In genomic region chr19:39315933-39316332, GRCh38 we compare ENCODE assay signal across 24 cellular contexts. TPM values are rescaled to one million over a fixed set of nuclear protein-coding genes. Genes with fewer than 3 reads are reported as not detected.
DNase-seq lines count a peak whose midpoint lies in the region; ATAC-seq, FAIRE-seq and TF ChIP-seq lines count a peak whose summit lies in the region.
"Had no signal": no experiment of that assay in that cellular context is flagged by ENCODE, and none has a peak within 500 bp of the region (broad histone marks: within the 10 kb centered on the region; RNA-seq: fewer than 3 reads in every experiment).

No MANE protein-coding gene starts in this region.

- POLR2A ChIA-PET in A549 (lab: Yijun Ruan, JAX) (no interaction called here), K562 (lab: Yijun Ruan, JAX) (no interaction called here)
- POLR2A ChIA-PET in CD4-positive, alpha-beta T cell (lab: Charles Lee) = no interaction called here

- intact Hi-C loops in CD4-positive, alpha-beta T cell (cut with DNase I, micrococcal nuclease) = no loop called here
- intact Hi-C loops in K562 (cut with micrococcal nuclease) = no loop called here

- no peak overlapping the region for H3K4me2 ChIP-seq in A549
- no peak overlapping the region for H3K4me2 ChIP-seq in K562 (ENCODE audit: insufficient read depth, low read length)
- H3K4me2 ChIP-seq in osteoblast (ENCODE audit: insufficient read depth, low read length) = no peak overlapping the region
- H3K4me2 ChIP-seq: BLaER1 treated with 17β-estradiol and CSF1 and Interleukin-3, amounts not matched to agents 10 nM and 100 nM had no signal

- TF ChIP-seq EP300 in A549 (IDR thresholded peaks at IDR 0.05) = no peak
- no peak for TF ChIP-seq EP300 in K562 (IDR thresholded peaks at IDR 0.05; ENCODE audit: low read length)

- H3K36me3 ChIP-seq in K562 (ENCODE audit: control insufficient read depth, insufficient read depth, low read length) (peaks cover 62% of the 10 kb centered on the region; the same call in 2 of the 3 replicates), osteoblast (ENCODE audit: insufficient read depth, low read length) (no peaks in the 10 kb centered on the region)
- H3K36me3 ChIP-seq: BE2C had no signal

- no peak for TF ChIP-seq POLR2A in A549 (IDR thresholded peaks at IDR 0.05; ENCODE audit: low read length)
- no peak for TF ChIP-seq POLR2A in K562 (conservative IDR thresholded peaks at IDR 0.05)

- TF ChIP-seq RAD21 in A549 (conservative IDR thresholded peaks at IDR 0.05 in 1 of 2, IDR thresholded peaks at IDR 0.05 in 1 of 2) (no peak), K562 (CRISPR knock-in tag; conservative IDR thresholded peaks at IDR 0.05 in 1 of 2, IDR thresholded peaks at IDR 0.05 in 1 of 2) (no peak)

- peaks cover 53% of the 10 kb centered on the region for H3K36me3 Mint-ChIP-seq in CD4-positive, alpha-beta T cell (ENCODE audit: low read depth)
- H3K36me3 Mint-ChIP-seq in activated T-cell treated with anti-CD3 and anti-CD28 coated beads, Interleukin-2, amount 50 U/mL, for 72 hours (ENCODE audit: insufficient read depth in 2 of 2) = peaks cover 4 to 6% of the 10 kb centered on the region in 2 donors

- no peak overlapping the region for H2AFZ ChIP-seq in K562 (ENCODE audit: low read depth, low read length)
- H2AFZ ChIP-seq in osteoblast (ENCODE audit: low read length) = no peak overlapping the region
- H2AFZ ChIP-seq: GM23248 had no signal

- CTCF ChIA-PET in A549 (lab: Yijun Ruan, JAX) (interaction anchor here (0.7 to 9.1 kb wide), 8 partner anchors 10 to 363 kb away, joined by 3 to 86 read pairs (median 4); no protein-coding TSS in a partner anchor), K562 (lab: Yijun Ruan, JAX; ENCODE audit: low intra/inter-chr PET ratio) (no interaction called here)
- CTCF ChIA-PET in CD4-positive, alpha-beta T cell (lab: Charles Lee) = no interaction called here

- H3K27ac Mint-ChIP-seq in CD4-positive, alpha-beta T cell = peak overlapping the region; percentile 42
- H3K27ac Mint-ChIP-seq in activated T-cell treated with anti-CD3 and anti-CD28 coated beads, Interleukin-2, amount 50 U/mL, for 72 hours = no peak overlapping the region
- H3K27ac Mint-ChIP-seq: H9, HFFc6 had no signal

- H3K9me3 ChIP-seq in A549 (no peaks in the 10 kb centered on the region), K562 (replicated peaks; ENCODE audit: control insufficient read depth, insufficient read depth, low read depth, low read length) (no peaks in the 10 kb centered on the region), osteoblast (ENCODE audit: low read depth, low read length) (no peaks in the 10 kb centered on the region)
- H3K9me3 ChIP-seq in CD4-positive, alpha-beta T cell (ENCODE audit: control insufficient read depth, low read length) = no peaks in the 10 kb centered on the region
- H3K9me3 ChIP-seq: BE2C; BLaER1 treated with 17β-estradiol and CSF1 and Interleukin-3, amounts not matched to agents 10 nM and 100 nM; Caco-2 had no signal

- DNase-seq in A549 (ENCODE audit: low read depth in 1 of 2, low spot score in 1 of 2) = no peak
- no peak for DNase-seq in CD4-positive, alpha-beta T cell
- no peak for DNase-seq in K562 (ENCODE audit: extremely low read depth in 1 of 4, low spot score in 3 of 4)
- peak; percentile 74 for DNase-seq in osteoblast (ENCODE audit: insufficient read length, low spot score, missing footprints)
- DNase-seq in amygdala (lab: John Stamatoyannopoulos, UW) = no peak
- DNase-seq in activated T-cell treated with anti-CD3 and anti-CD28 coated beads, Interleukin-2, amount 50 U/mL, for 72 hours = no peak
- DNase-seq: ACHN; AML-193; BE2C; Caco-2; CD4-positive, alpha-beta memory T cell; DMS153; EL; GDM1; GM23248; H9; HFFc6 had no signal

- TF ChIP-seq CTCF in A549 (IDR thresholded peaks at IDR 0.05) (no peak), K562 (IDR thresholded peaks at IDR 0.05 in 2 of 3, conservative IDR thresholded peaks at IDR 0.05 in 1 of 3; ENCODE audit: insufficient read depth in 2 of 3, low read depth in 1 of 3, low read length in 3 of 3) (no peak), osteoblast (IDR thresholded peaks at IDR 0.05; ENCODE audit: extremely low read depth, low read depth, low read length) (no peak)
- no peak for TF ChIP-seq CTCF in CD4-positive, alpha-beta T cell (IDR thresholded peaks at IDR 0.05)

- FAIRE-seq in A549 (lab: Jason Lieb, UNC) (peak; percentile 96), K562 (lab: Jason Lieb, UNC) (no peak)
- FAIRE-seq: A204.1, GM12878, GM19239 had no signal

- H3K27ac ChIP-seq in A549 (no peak overlapping the region), K562 (ENCODE audit: extremely low read depth, low read depth, low read length) (no peak overlapping the region), osteoblast (ENCODE audit: low read depth, low read length) (no peak overlapping the region)
- H3K27ac ChIP-seq in CD4-positive, alpha-beta T cell (ENCODE audit: low read depth, low read length) = no peak overlapping the region
- H3K27ac ChIP-seq: BLaER1 treated with 17β-estradiol and CSF1 and Interleukin-3, amounts not matched to agents 10 nM and 100 nM; GM23248 had no signal

- no peak for ATAC-seq in A549
- ATAC-seq in CD4-positive, alpha-beta T cell (ENCODE audit: poor library complexity) = no peak
- no peak for ATAC-seq in K562
- ATAC-seq in activated T-cell treated with anti-CD3 and anti-CD28 coated beads, Interleukin-2, amount 50 U/mL, for 72 hours (replicated peaks in 1 of 2) = no peak
- ATAC-seq: GM12878, HCT116 had no signal

- H3K4me3 ChIP-seq in A549 (no peak overlapping the region), K562 (no peak overlapping the region), osteoblast (ENCODE audit: insufficient read depth, low read length) (no peak overlapping the region)
- H3K4me3 ChIP-seq: BLaER1 treated with 17β-estradiol and CSF1 and Interleukin-3, amounts not matched to agents 10 nM and 100 nM; GM12878; GM23248 had no signal

- in situ Hi-C loops in K562 (cut with MboI) = no loop called here

- peaks cover 26% of the 10 kb centered on the region for H3K4me1 Mint-ChIP-seq in CD4-positive, alpha-beta T cell (ENCODE audit: low read depth)
- peaks cover 11% of the 10 kb centered on the region for H3K4me1 Mint-ChIP-seq in activated T-cell treated with anti-CD3 and anti-CD28 coated beads, Interleukin-2, amount 50 U/mL, for 72 hours (ENCODE audit: low read depth)

- no peaks in the 10 kb centered on the region for H3K27me3 ChIP-seq in CD4-positive, alpha-beta T cell (ENCODE audit: control insufficient read depth, insufficient read depth, low read length)
- no peaks in the 10 kb centered on the region for H3K27me3 ChIP-seq in K562 (ENCODE audit: control insufficient read depth in 2 of 2, insufficient read depth in 2 of 2, low read length in 2 of 2)
- H3K27me3 ChIP-seq in osteoblast (ENCODE audit: insufficient read depth, low read length) = peaks cover 12% of the 10 kb centered on the region
- H3K27me3 ChIP-seq: BLaER1 treated with 17β-estradiol and CSF1 and Interleukin-3, amounts not matched to agents 10 nM and 100 nM had no signal

- H3K79me2 ChIP-seq in K562 (ENCODE audit: control insufficient read depth, insufficient read depth, low read length) = peaks cover 23% of the 10 kb centered on the region
- no peaks in the 10 kb centered on the region for H3K79me2 ChIP-seq in osteoblast (ENCODE audit: insufficient read depth, low read length)

- no peaks in the 10 kb centered on the region for H4K20me1 ChIP-seq in K562 (replicated peaks; ENCODE audit: control insufficient read depth, insufficient read depth, low read length)
- H4K20me1 ChIP-seq in osteoblast (ENCODE audit: insufficient read depth, low read length) = no peaks in the 10 kb centered on the region

- BruUV-seq in K562 (replicated peaks; lab: Mats Ljungman, UMichigan) = no TSS peak

- H3K27me3 Mint-ChIP-seq in CD4-positive, alpha-beta T cell = no peaks in the 10 kb centered on the region
- no peaks in the 10 kb centered on the region for H3K27me3 Mint-ChIP-seq in activated T-cell treated with anti-CD3 and anti-CD28 coated beads, Interleukin-2, amount 50 U/mL, for 72 hours (ENCODE audit: low read depth)
- H3K27me3 Mint-ChIP-seq: CD4-positive, alpha-beta memory T cell had no signal

- no peaks in the 10 kb centered on the region for H3K9me1 ChIP-seq in K562 (ENCODE audit: control insufficient read depth, insufficient read depth, low read length)

- H3K9ac ChIP-seq in K562 (ENCODE audit: insufficient read depth in 1 of 2, low read depth in 2 of 2, low read length in 2 of 2) = no peak overlapping the region
- H3K9ac ChIP-seq: BLaER1 treated with 17β-estradiol and CSF1 and Interleukin-3, amounts not matched to agents 10 nM and 100 nM; GM23248 had no signal

- H3K4me1 ChIP-seq in A549 (peaks cover 8% of the 10 kb centered on the region), K562 (replicated peaks in 1 of 2; ENCODE audit: control insufficient read depth in 2 of 2, insufficient read depth in 2 of 2, low read length in 2 of 2) (peaks cover 8 to 15% of the 10 kb centered on the region in 2 experiments; a peak in 4 of 5 replicates), osteoblast (ENCODE audit: insufficient read depth, low read length) (no peaks in the 10 kb centered on the region)
- H3K4me1 ChIP-seq: BE2C had no signal

- no peak overlapping the region for H3K4me3 Mint-ChIP-seq in CD4-positive, alpha-beta T cell
- H3K4me3 Mint-ChIP-seq in activated T-cell treated with anti-CD3 and anti-CD28 coated beads, Interleukin-2, amount 50 U/mL, for 72 hours = no peak overlapping the region
- H3K4me3 Mint-ChIP-seq: CD14-positive monocyte, H9, HFFc6 had no signal

- WGBS in A549 (ENCODE audit: missing lambda C conversion rate) = 98% methylated on average over 1 of the region's 1 CpG
- 93% methylated on average over 1 of the region's 1 CpG for WGBS in K562 (ENCODE audit: insufficient coverage, low coverage, missing lambda C conversion rate)

- H3K9me3 Mint-ChIP-seq in CD4-positive, alpha-beta T cell = no peaks in the 10 kb centered on the region
- no peaks in the 10 kb centered on the region for H3K9me3 Mint-ChIP-seq in activated T-cell treated with anti-CD3 and anti-CD28 coated beads, Interleukin-2, amount 50 U/mL, for 72 hours
- H3K9me3 Mint-ChIP-seq: CD4-positive, alpha-beta memory T cell; H9; HFFc6 had no signal

RNA-seq across cellular contexts. Expression of gene LRFN1, which starts 4.7 kb away (rescaled TPM):
- polyA plus RNA-seq in A549 (2011; rRNA removed) = 1.1 and 1.6 TPM in 2 replicates
- polyA plus RNA-seq in A549 (2012; cell fraction: cytosol; rRNA removed) = 7.2 and 11.0 TPM in 2 replicates
- polyA plus RNA-seq in A549 (2012; cell fraction: nucleus; rRNA removed) = 12.3 and 15.7 TPM in 2 replicates
- 7.9 to 9.1 TPM (median 8.7 TPM) in 3 replicates for polyA plus RNA-seq in A549 (2017; fragmentation: RNase III; extraction: RNeasy Plus Mini Kit Qiagen cat#74134 plus additional on column Dnase treatment)
- 1.2 and 2.0 TPM in 2 replicates for polyA minus RNA-seq in A549 (2011; rRNA and poly(A)+ RNA removed)
- 1 to 10 TPM; 2.3 to 2.6 TPM for total RNA-seq in CD4-positive, alpha-beta T cell
- 2.3 and 5.9 TPM in 2 replicates for total RNA-seq in K562 (2011; cell fraction: chromatin; rRNA removed; ENCODE audit: low replicate concordance)
- total RNA-seq in K562 (2011; cell fraction: nucleolus; rRNA removed) = 10.0 and 11.3 TPM in 2 replicates
- total RNA-seq in K562 (2011; cell fraction: nucleoplasm; rRNA removed) = 5.9 and 6.6 TPM in 2 replicates
- 3.8 and 5.0 TPM in 2 replicates for total RNA-seq in K562 (2014; rRNA removed)
- total RNA-seq in K562 (2014; rRNA removed; fragmentation: Illumina TruSeq; extraction: Trizol) = 0.44 and 0.45 TPM in 2 replicates
- total RNA-seq in K562 (2015; rRNA removed; fragmentation: Illumina TruSeq; extraction: Trizol) = 1.1 and 1.3 TPM in 2 replicates
- total RNA-seq in K562 (2021) = 10.6 and 10.7 TPM in 2 replicates
- polyA plus RNA-seq in K562 (2011; rRNA removed) = 0.52 and 1.0 TPM in 2 replicates
- polyA plus RNA-seq in K562 (2011; cell fraction: cytosol; rRNA removed) = 1.9 and 4.7 TPM in 2 replicates
- polyA plus RNA-seq in K562 (2011; cell fraction: nucleus; rRNA removed) = 2.7 and 3.9 TPM in 2 replicates
- polyA plus RNA-seq in K562 (2012) = 4.1 and 4.7 TPM in 2 replicates
- 1.3 and 2.1 TPM in 2 replicates for polyA plus RNA-seq in K562 (2014; fragmentation: Illumina TruSeq; extraction: Trizol)
- polyA plus RNA-seq in K562 (2014; fragmentation: Nextera tagmentation; extraction: Ambion mirVana) = under 1 TPM; 0.13 TPM
- 3.9 and 4.6 TPM in 2 replicates for polyA plus RNA-seq in K562 (2014; rRNA removed)
- 0.98 and 1.0 TPM in 2 replicates for polyA minus RNA-seq in K562 (2011; rRNA and poly(A)+ RNA removed)
- 2.8 and 5.5 TPM in 2 replicates for polyA minus RNA-seq in K562 (2011; cell fraction: cytosol; rRNA and poly(A)+ RNA removed)
- polyA minus RNA-seq in K562 (2011; cell fraction: nucleus; rRNA and poly(A)+ RNA removed) = 2.7 and 3.8 TPM in 2 replicates
- total RNA-seq in osteoblast = under 0.01 and 0.36 TPM in 2 replicates
- 1 to 10 TPM; 4.5 to 6.7 TPM for total RNA-seq in activated T-cell treated with anti-CD3 and anti-CD28 coated beads, Interleukin-2, amount 50 U/mL, for 72 hours
- total RNA-seq: GM23248 had no signal
- polyA plus RNA-seq: GM23248 had no signal

RNA-seq across cellular contexts. Expression of gene IFNL1, which starts 19.7 kb away (rescaled TPM):
- polyA plus RNA-seq in A549 (2011; rRNA removed) = not detected in 2 replicates
- not detected in 2 replicates for polyA plus RNA-seq in A549 (2012; cell fraction: cytosol; rRNA removed)
- polyA plus RNA-seq in A549 (2012; cell fraction: nucleus; rRNA removed) = not detected in 2 replicates
- not detected in 3 replicates for polyA plus RNA-seq in A549 (2017; fragmentation: RNase III; extraction: RNeasy Plus Mini Kit Qiagen cat#74134 plus additional on column Dnase treatment)
- polyA minus RNA-seq in A549 (2011; rRNA and poly(A)+ RNA removed) = not detected in 2 replicates
- total RNA-seq in CD4-positive, alpha-beta T cell = not detected
- not detected in 2 replicates for total RNA-seq in K562 (2011; cell fraction: chromatin; rRNA removed; ENCODE audit: low replicate concordance)
- not detected in 2 replicates for total RNA-seq in K562 (2011; cell fraction: nucleolus; rRNA removed)
- not detected in 2 replicates for total RNA-seq in K562 (2011; cell fraction: nucleoplasm; rRNA removed)
- total RNA-seq in K562 (2014; rRNA removed) = not detected in 2 replicates
- not detected in 2 replicates for total RNA-seq in K562 (2014; rRNA removed; fragmentation: Illumina TruSeq; extraction: Trizol)
- total RNA-seq in K562 (2015; rRNA removed; fragmentation: Illumina TruSeq; extraction: Trizol) = not detected in 2 replicates
- total RNA-seq in K562 (2021) = not detected in 2 replicates
- not detected in 2 replicates for polyA plus RNA-seq in K562 (2011; rRNA removed)
- polyA plus RNA-seq in K562 (2011; cell fraction: cytosol; rRNA removed) = not detected in 2 replicates
- polyA plus RNA-seq in K562 (2011; cell fraction: nucleus; rRNA removed) = not detected in 2 replicates
- not detected in 2 replicates for polyA plus RNA-seq in K562 (2012)
- polyA plus RNA-seq in K562 (2014; fragmentation: Illumina TruSeq; extraction: Trizol) = not detected in 2 replicates
- not detected for polyA plus RNA-seq in K562 (2014; fragmentation: Nextera tagmentation; extraction: Ambion mirVana)
- not detected in 2 replicates for polyA plus RNA-seq in K562 (2014; rRNA removed)
- not detected in 2 replicates for polyA minus RNA-seq in K562 (2011; rRNA and poly(A)+ RNA removed)
- polyA minus RNA-seq in K562 (2011; cell fraction: cytosol; rRNA and poly(A)+ RNA removed) = not detected in 2 replicates
- not detected in 2 replicates for polyA minus RNA-seq in K562 (2011; cell fraction: nucleus; rRNA and poly(A)+ RNA removed)
- not detected in 2 replicates for total RNA-seq in osteoblast
- 1 to 10 TPM in 1 of 2 donors, under 1 TPM in 1; 0.29 to 1.7 TPM for total RNA-seq in activated T-cell treated with anti-CD3 and anti-CD28 coated beads, Interleukin-2, amount 50 U/mL, for 72 hours
- total RNA-seq: Caco-2; CD4-positive, alpha-beta memory T cell; GM12878; GM23248; H4; H9; HFFc6 had no signal
- polyA plus RNA-seq: CD14-positive monocyte, GM12878, GM23248 had no signal

RNA-seq across cellular contexts. Expression of gene GMFG, which starts 19.9 kb away (rescaled TPM):
- polyA plus RNA-seq in A549 (2011; rRNA removed) (0.37 TPM in 1 of 2 replicates, not detected in the other), A549 (2017; fragmentation: RNase III; extraction: RNeasy Plus Mini Kit Qiagen cat#74134 plus additional on column Dnase treatment) (0.47 TPM in 1 of 3 replicates, not detected in the others), K562 (2011; rRNA removed) (91.3 and 101 TPM in 2 replicates), K562 (2014; fragmentation: Illumina TruSeq; extraction: Trizol) (49.0 and 60.2 TPM in 2 replicates), K562 (2014; fragmentation: Nextera tagmentation; extraction: Ambion mirVana) (100 to 1,000 TPM; 133 to 152 TPM), K562 (2014; rRNA removed) (61.3 and 70.7 TPM in 2 replicates)
- polyA plus RNA-seq in A549 (2012; cell fraction: cytosol; rRNA removed) = 0.08 and 0.12 TPM in 2 replicates
- not detected in 2 replicates for polyA plus RNA-seq in A549 (2012; cell fraction: nucleus; rRNA removed)
- polyA minus RNA-seq in A549 (2011; rRNA and poly(A)+ RNA removed) = not detected in 2 replicates
- total RNA-seq in CD4-positive, alpha-beta T cell = 100 to 1,000 TPM; 352 to 367 TPM
- total RNA-seq in K562 (2011; cell fraction: chromatin; rRNA removed; ENCODE audit: low replicate concordance) = 7.6 and 17.2 TPM in 2 replicates
- 11.3 and 11.6 TPM in 2 replicates for total RNA-seq in K562 (2011; cell fraction: nucleolus; rRNA removed)
- 14.4 and 17.5 TPM in 2 replicates for total RNA-seq in K562 (2011; cell fraction: nucleoplasm; rRNA removed)
- total RNA-seq in K562 (2014; rRNA removed) (37.1 and 48.4 TPM in 2 replicates), K562 (2014; rRNA removed; fragmentation: Illumina TruSeq; extraction: Trizol) (48.5 and 59.1 TPM in 2 replicates), K562 (2015; rRNA removed; fragmentation: Illumina TruSeq; extraction: Trizol) (52.8 and 55.6 TPM in 2 replicates), K562 (2021) (51.8 and 58.6 TPM in 2 replicates), osteoblast (0.36 and 2.7 TPM in 2 replicates)
- 45.0 and 75.1 TPM in 2 replicates for polyA plus RNA-seq in K562 (2011; cell fraction: cytosol; rRNA removed)
- 35.8 and 51.3 TPM in 2 replicates for polyA plus RNA-seq in K562 (2011; cell fraction: nucleus; rRNA removed)
- 108 and 198 TPM in 2 replicates for polyA plus RNA-seq in K562 (2012)
- 23.5 and 24.2 TPM in 2 replicates for polyA minus RNA-seq in K562 (2011; rRNA and poly(A)+ RNA removed)
- polyA minus RNA-seq in K562 (2011; cell fraction: cytosol; rRNA and poly(A)+ RNA removed) = 8.4 and 10.6 TPM in 2 replicates
- polyA minus RNA-seq in K562 (2011; cell fraction: nucleus; rRNA and poly(A)+ RNA removed) = 2.2 and 9.1 TPM in 2 replicates
- total RNA-seq in activated T-cell treated with anti-CD3 and anti-CD28 coated beads, Interleukin-2, amount 50 U/mL, for 72 hours = 100 to 1,000 TPM; 351 to 353 TPM
- total RNA-seq: GM23248, H9 had no signal

RNA-seq across cellular contexts. Expression of gene SAMD4B, which starts 26.3 kb away (rescaled TPM):
- polyA plus RNA-seq in A549 (2011; rRNA removed) (82.1 and 101 TPM in 2 replicates), A549 (2017; fragmentation: RNase III; extraction: RNeasy Plus Mini Kit Qiagen cat#74134 plus additional on column Dnase treatment) (113 to 118 TPM (median 116 TPM) in 3 replicates), K562 (2011; rRNA removed) (20.9 and 54.2 TPM in 2 replicates), K562 (2014; fragmentation: Illumina TruSeq; extraction: Trizol) (81.8 and 105 TPM in 2 replicates), K562 (2014; fragmentation: Nextera tagmentation; extraction: Ambion mirVana) (1 to 10 TPM; 3.4 to 5.9 TPM), K562 (2014; rRNA removed) (76.4 and 77.0 TPM in 2 replicates)
- polyA plus RNA-seq in A549 (2012; cell fraction: cytosol; rRNA removed) = 180 and 241 TPM in 2 replicates
- 350 and 382 TPM in 2 replicates for polyA plus RNA-seq in A549 (2012; cell fraction: nucleus; rRNA removed)
- polyA minus RNA-seq in A549 (2011; rRNA and poly(A)+ RNA removed) = 102 and 120 TPM in 2 replicates
- 10 to 100 TPM; 65.0 to 66.9 TPM for total RNA-seq in CD4-positive, alpha-beta T cell
- total RNA-seq in K562 (2011; cell fraction: chromatin; rRNA removed; ENCODE audit: low replicate concordance) = 114 and 163 TPM in 2 replicates
- 74.5 and 86.1 TPM in 2 replicates for total RNA-seq in K562 (2011; cell fraction: nucleolus; rRNA removed)
- 116 and 164 TPM in 2 replicates for total RNA-seq in K562 (2011; cell fraction: nucleoplasm; rRNA removed)
- total RNA-seq in K562 (2014; rRNA removed) (41.1 and 55.2 TPM in 2 replicates), K562 (2014; rRNA removed; fragmentation: Illumina TruSeq; extraction: Trizol) (17.2 and 19.9 TPM in 2 replicates), K562 (2015; rRNA removed; fragmentation: Illumina TruSeq; extraction: Trizol) (38.0 and 42.2 TPM in 2 replicates), K562 (2021) (86.3 and 90.5 TPM in 2 replicates), osteoblast (85.0 and 85.5 TPM in 2 replicates)
- polyA plus RNA-seq in K562 (2011; cell fraction: cytosol; rRNA removed) = 38.5 and 56.2 TPM in 2 replicates
- polyA plus RNA-seq in K562 (2011; cell fraction: nucleus; rRNA removed) = 81.0 and 127 TPM in 2 replicates
- 86.0 and 136 TPM in 2 replicates for polyA plus RNA-seq in K562 (2012)
- polyA minus RNA-seq in K562 (2011; rRNA and poly(A)+ RNA removed) = 22.5 and 27.0 TPM in 2 replicates
- 59.6 and 84.3 TPM in 2 replicates for polyA minus RNA-seq in K562 (2011; cell fraction: cytosol; rRNA and poly(A)+ RNA removed)
- polyA minus RNA-seq in K562 (2011; cell fraction: nucleus; rRNA and poly(A)+ RNA removed) = 23.4 and 27.1 TPM in 2 replicates
- total RNA-seq in activated T-cell treated with anti-CD3 and anti-CD28 coated beads, Interleukin-2, amount 50 U/mL, for 72 hours = 10 to 100 TPM; 59.6 to 63.6 TPM

RNA-seq across cellular contexts. Expression of gene IFNL2, which starts 47.7 kb away (rescaled TPM):
- not detected in 2 replicates for polyA plus RNA-seq in A549 (2011; rRNA removed)
- polyA plus RNA-seq in A549 (2012; cell fraction: cytosol; rRNA removed) = 0.12 TPM in 1 of 2 replicates, not detected in the other
- 0.14 TPM in 1 of 2 replicates, not detected in the other for polyA plus RNA-seq in A549 (2012; cell fraction: nucleus; rRNA removed)
- polyA plus RNA-seq in A549 (2017; fragmentation: RNase III; extraction: RNeasy Plus Mini Kit Qiagen cat#74134 plus additional on column Dnase treatment) = not detected in 3 replicates
- polyA minus RNA-seq in A549 (2011; rRNA and poly(A)+ RNA removed) = not detected in 2 replicates
- total RNA-seq in CD4-positive, alpha-beta T cell = not detected
- not detected in 2 replicates for total RNA-seq in K562 (2011; cell fraction: chromatin; rRNA removed; ENCODE audit: low replicate concordance)
- total RNA-seq in K562 (2011; cell fraction: nucleolus; rRNA removed) = not detected in 2 replicates
- not detected in 2 replicates for total RNA-seq in K562 (2011; cell fraction: nucleoplasm; rRNA removed)
- total RNA-seq in K562 (2014; rRNA removed) = not detected in 2 replicates
- total RNA-seq in K562 (2014; rRNA removed; fragmentation: Illumina TruSeq; extraction: Trizol) = not detected in 2 replicates
- not detected in 2 replicates for total RNA-seq in K562 (2015; rRNA removed; fragmentation: Illumina TruSeq; extraction: Trizol)
- total RNA-seq in K562 (2021) = not detected in 2 replicates
- polyA plus RNA-seq in K562 (2011; rRNA removed) = not detected in 2 replicates
- polyA plus RNA-seq in K562 (2011; cell fraction: cytosol; rRNA removed) = not detected in 2 replicates
- not detected in 2 replicates for polyA plus RNA-seq in K562 (2011; cell fraction: nucleus; rRNA removed)
- polyA plus RNA-seq in K562 (2012) = not detected in 2 replicates
- not detected in 2 replicates for polyA plus RNA-seq in K562 (2014; fragmentation: Illumina TruSeq; extraction: Trizol)
- not detected for polyA plus RNA-seq in K562 (2014; fragmentation: Nextera tagmentation; extraction: Ambion mirVana)
- not detected in 2 replicates for polyA plus RNA-seq in K562 (2014; rRNA removed)
- polyA minus RNA-seq in K562 (2011; rRNA and poly(A)+ RNA removed) = not detected in 2 replicates
- polyA minus RNA-seq in K562 (2011; cell fraction: cytosol; rRNA and poly(A)+ RNA removed) = not detected in 2 replicates
- polyA minus RNA-seq in K562 (2011; cell fraction: nucleus; rRNA and poly(A)+ RNA removed) = not detected in 2 replicates
- not detected in 2 replicates for total RNA-seq in osteoblast
- total RNA-seq in activated T-cell treated with anti-CD3 and anti-CD28 coated beads, Interleukin-2, amount 50 U/mL, for 72 hours = under 1 TPM in 1 of 2 donors, not detected in 1; 0.46 TPM
- total RNA-seq: Caco-2; CD4-positive, alpha-beta memory T cell; GM12878; GM23248; H4; H9; HFFc6 had no signal
- polyA plus RNA-seq: CD14-positive monocyte; CD4-positive, alpha-beta memory T cell; GM23248 had no signal

Comparison
In these comparisons a context has a peak if more than half of its experiments do, and no peak if none do; other contexts are left out.
1. Of the 35 proteins assayed by ChIP-seq in both K562 and A549: peak only in K562: HDAC2; only in A549: none; in both: ZFP36; in neither: 32; mixed calls (peak in some experiments, not most) for 1.